22 cellular contexts compared by ENCODE assay signal in genomic region chr18:59546164-59546563, GRCh38.
DNase-seq lines count a peak whose midpoint lies in the region; ATAC-seq and TF ChIP-seq lines count a peak whose summit lies in the region.
"Had no signal": no experiment of that assay in that cellular context is flagged by ENCODE, and none has a peak within 500 bp of the region (broad histone marks: within the 10 kb centered on the region; RNA-seq: fewer than 3 reads in every experiment).

No MANE protein-coding gene starts in this region.

- no peaks in the 10 kb centered on the region for H3K27me3 ChIP-seq in ACC112 (ENCODE audit: insufficient read depth, low read length)
- no peaks in the 10 kb centered on the region for H3K27me3 ChIP-seq in foreskin keratinocyte
- H3K27me3 ChIP-seq: stomach had no signal

- no peaks in the 10 kb centered on the region for H3K4me1 Mint-ChIP-seq in activated T-helper 17 cell treated with anti-CD3 and anti-CD28 coated beads, Interleukin-2, amount 50 U/mL, for 72 hours
- no peaks in the 10 kb centered on the region for H3K4me1 Mint-ChIP-seq in activated CD4-positive, alpha-beta memory T cell treated with anti-CD3 and anti-CD28 coated beads, Interleukin-2, amount 10 ng/mL, durations not matched to agents 7 days and 5 days
- H3K4me1 Mint-ChIP-seq: immature natural killer cell had no signal

- H3K27ac Mint-ChIP-seq in activated T-helper 17 cell treated with anti-CD3 and anti-CD28 coated beads, Interleukin-2, amount 50 U/mL, for 72 hours, result no peak overlapping the region
- no peak overlapping the region for H3K27ac Mint-ChIP-seq in activated CD4-positive, alpha-beta memory T cell treated with anti-CD3 and anti-CD28 coated beads, Interleukin-2, amount 10 ng/mL, durations not matched to agents 7 days and 5 days
- H3K27ac Mint-ChIP-seq: H9; immature natural killer cell; T-helper 1 cell treated with Interleukin-12 subunit alpha and Interleukin-12 subunit beta and Interleukin-4 antibody, amounts not matched to agents 30 μg/mL and 1 μg/mL, for 36 hours had no signal

- no peak for TF ChIP-seq CTCF in foreskin keratinocyte (conservative IDR thresholded peaks at IDR 0.05)

- H2AFZ ChIP-seq in ACC112 (ENCODE audit: low read length, unreplicated experiment), result no peak overlapping the region

- no peaks in the 10 kb centered on the region for H3K36me3 Mint-ChIP-seq in activated T-helper 17 cell treated with anti-CD3 and anti-CD28 coated beads, Interleukin-2, amount 50 U/mL, for 72 hours (ENCODE audit: low read depth)
- no peaks in the 10 kb centered on the region for H3K36me3 Mint-ChIP-seq in activated CD4-positive, alpha-beta memory T cell treated with anti-CD3 and anti-CD28 coated beads, Interleukin-2, amount 10 ng/mL, durations not matched to agents 7 days and 5 days (ENCODE audit: low read depth)

- peaks cover 36% of the 10 kb centered on the region for H3K4me1 ChIP-seq in ACC112 (ENCODE audit: control insufficient read depth, insufficient read depth, low read length, unreplicated experiment)
- peaks cover 5% of the 10 kb centered on the region for H3K4me1 ChIP-seq in foreskin keratinocyte
- H3K4me1 ChIP-seq: stomach had no signal

- peaks cover 66% of the 10 kb centered on the region for H3K79me2 ChIP-seq in ACC112 (ENCODE audit: control insufficient read depth, insufficient read depth, low read length, unreplicated experiment)

- H3K9me3 Mint-ChIP-seq in activated T-helper 17 cell treated with anti-CD3 and anti-CD28 coated beads, Interleukin-2, amount 50 U/mL, for 72 hours, result no peaks in the 10 kb centered on the region
- H3K9me3 Mint-ChIP-seq in activated CD4-positive, alpha-beta memory T cell treated with anti-CD3 and anti-CD28 coated beads, Interleukin-2, amount 10 ng/mL, durations not matched to agents 7 days and 5 days, result no peaks in the 10 kb centered on the region
- H3K9me3 Mint-ChIP-seq: activated T-cell treated with anti-CD3 and anti-CD28 coated beads, Interleukin-2, amount 50 U/mL, for 4 hours; H9; T-helper 1 cell treated with Interleukin-12 subunit alpha and Interleukin-12 subunit beta and Interleukin-4 antibody, amounts not matched to agents 30 μg/mL and 1 μg/mL, for 36 hours had no signal

- H3K36me3 ChIP-seq in ACC112 (ENCODE audit: insufficient read depth, low read length), result no peaks in the 10 kb centered on the region
- H3K36me3 ChIP-seq: stomach had no signal

- no peak overlapping the region for H3K4me3 Mint-ChIP-seq in activated T-helper 17 cell treated with anti-CD3 and anti-CD28 coated beads, Interleukin-2, amount 50 U/mL, for 72 hours
- H3K4me3 Mint-ChIP-seq in activated CD4-positive, alpha-beta memory T cell treated with anti-CD3 and anti-CD28 coated beads, Interleukin-2, amount 10 ng/mL, durations not matched to agents 7 days and 5 days, result no peak overlapping the region
- H3K4me3 Mint-ChIP-seq: activated T-cell treated with anti-CD3 and anti-CD28 coated beads, Interleukin-2, amount 50 U/mL, for 4 hours; H9; immature natural killer cell; T-helper 1 cell treated with Interleukin-12 subunit alpha and Interleukin-12 subunit beta and Interleukin-4 antibody, amounts not matched to agents 30 μg/mL and 1 μg/mL, for 36 hours had no signal

- peak; percentile 37 for ATAC-seq in activated T-helper 17 cell treated with anti-CD3 and anti-CD28 coated beads, Interleukin-2, amount 50 U/mL, for 72 hours (replicated peaks)
- ATAC-seq in foreskin keratinocyte (peak; percentile 94), GM18907 (IDR thresholded peaks at IDR 0.05; ENCODE audit: unreplicated experiment) (no peak)

- H3K4me3 ChIP-seq in ACC112 (ENCODE audit: low read depth, low read length), result no peak overlapping the region
- H3K4me3 ChIP-seq: skin epidermis, stomach had no signal

- DNase-seq in HCEC 1CT (peak; percentile 66), foreskin keratinocyte (peak; percentile 52 to 55), DMS 273 (lab: John Stamatoyannopoulos, UW; ENCODE audit: unreplicated experiment) (no peak), HuH-7 (ENCODE audit: low spot score) (no peak)
- no peak for DNase-seq in activated CD4-positive, alpha-beta memory T cell treated with anti-CD3 and anti-CD28 coated beads, Interleukin-2, amount 10 ng/mL, durations not matched to agents 7 days and 5 days
- DNase-seq: activated CD4-positive, alpha-beta T cell treated with anti-CD3 and anti-CD28 coated beads for 4 hours; activated T-cell treated with anti-CD3 and anti-CD28 coated beads, Interleukin-2, amount 50 U/mL, for 4 hours; DMS 273 treated with DMSO at 0.1 percent for 48 hours; effector CD8-positive, alpha-beta T cell; H9; immature natural killer cell; Kasumi-1; NCI-H187; NCI-H526 treated with DMSO at 0.1 percent for 48 hours; occipital lobe; stomach had no signal

- CTCF ChIA-PET in activated CD4-positive, alpha-beta memory T cell treated with anti-CD3 and anti-CD28 coated beads, Interleukin-2, amount 10 ng/mL, durations not matched to agents 7 days and 5 days (lab: Charles Lee), result no interaction called here

- peaks cover 16% of the 10 kb centered on the region for H3K27me3 Mint-ChIP-seq in activated T-helper 17 cell treated with anti-CD3 and anti-CD28 coated beads, Interleukin-2, amount 50 U/mL, for 72 hours
- H3K27me3 Mint-ChIP-seq in activated CD4-positive, alpha-beta memory T cell treated with anti-CD3 and anti-CD28 coated beads, Interleukin-2, amount 10 ng/mL, durations not matched to agents 7 days and 5 days, result peaks cover 1% of the 10 kb centered on the region

- peak overlapping the region; percentile 43; the same call in 1 of the 2 replicates for H3K27ac ChIP-seq in ACC112 (ENCODE audit: low read depth, low read length)
- H3K27ac ChIP-seq in foreskin keratinocyte, result no peak overlapping the region
- H3K27ac ChIP-seq: HL-60, skin epidermis, stomach had no signal

- POLR2A ChIA-PET in activated CD4-positive, alpha-beta memory T cell treated with anti-CD3 and anti-CD28 coated beads, Interleukin-2, amount 10 ng/mL, durations not matched to agents 7 days and 5 days (lab: Charles Lee), result no interaction called here

Comparison
In these comparisons a context has a peak if more than half of its experiments do, and no peak if none do; other contexts are left out.
1. DNase-seq: peak in HCEC 1CT (single experiment) and foreskin keratinocyte (2 of 2); none in activated CD4-positive, alpha-beta memory T cell treated with anti-CD3 and anti-CD28 coated beads, Interleukin-2, amount 10 ng/mL, durations not matched to agents 7 days and 5 days (single experiment), DMS 273 (single experiment) and HuH-7 (single experiment).